16 cellular contexts compared by ENCODE assay signal in genomic region chr15:67100124-67100791, GRCh38. TPM values are rescaled to one million over a fixed set of nuclear protein-coding genes. Genes with fewer than 3 reads are reported as not detected.
DNase-seq lines count a peak whose midpoint lies in the region; ATAC-seq and TF ChIP-seq lines count a peak whose summit lies in the region.
"Had no signal": no experiment of that assay in that cellular context is flagged by ENCODE, and none has a peak within 500 bp of the region (broad histone marks: within the 10 kb centered on the region; RNA-seq: fewer than 3 reads in every experiment).

No MANE protein-coding gene starts in this region.

- peaks cover 7% of the 10 kb centered on the region for H3F3A ChIP-seq in PC-3 (ENCODE audit: low read length, unreplicated experiment)

- peaks cover 10% of the 10 kb centered on the region for H3K4me1 Mint-ChIP-seq in activated naive CD4-positive, alpha-beta T cell treated with anti-CD3 and anti-CD28 coated beads, Interleukin-2, amount 50 U/mL, for 24 hours

- H3K36me3 Mint-ChIP-seq in activated naive CD4-positive, alpha-beta T cell treated with anti-CD3 and anti-CD28 coated beads, Interleukin-2, amount 50 U/mL, for 24 hours, result peaks cover 5% of the 10 kb centered on the region
- H3K36me3 Mint-ChIP-seq in activated naive CD4-positive, alpha-beta T cell treated with anti-CD3 and anti-CD28 coated beads, Interleukin-2, amount 50 U/mL, for 72 hours, result peaks cover 5 to 33% of the 10 kb centered on the region in 2 donors

- H3K4me3 ChIP-seq in PC-3 (ENCODE audit: low read length) (no peak overlapping the region), stomach (no peak overlapping the region)
- peak overlapping the region; percentile 35 for H3K4me3 ChIP-seq in effector memory CD4-positive, alpha-beta T cell (ENCODE audit: insufficient read depth, low read depth, low read length, poor library complexity, severe bottlenecking)
- H3K4me3 ChIP-seq: colonic mucosa, thoracic aorta had no signal

- CTCF ChIA-PET in PC-3 (lab: Charles Lee), result no interaction called here

- H3K4me1 ChIP-seq in PC-3 (ENCODE audit: insufficient read depth, low read length) (peaks cover 62% of the 10 kb centered on the region), stomach (peaks cover 57 to 89% (median 79%) of the 10 kb centered on the region in 4 donors)
- H3K4me1 ChIP-seq in effector memory CD4-positive, alpha-beta T cell (ENCODE audit: control insufficient read depth, insufficient read depth, low read length, poor library complexity, severe bottlenecking), result peaks cover 87% of the 10 kb centered on the region

- H2AFZ ChIP-seq in PC-3 (ENCODE audit: low read length), result no peak overlapping the region

- H3K27me3 Mint-ChIP-seq in activated naive CD4-positive, alpha-beta T cell treated with anti-CD3 and anti-CD28 coated beads, Interleukin-2, amount 50 U/mL, for 24 hours, result no peaks in the 10 kb centered on the region

- no peaks in the 10 kb centered on the region for H3K9me2 ChIP-seq in PC-3 (replicated peaks; ENCODE audit: low read length)

- WGBS in stomach, 5 donors, result 67 to 79% (median 75%) methylated on average over 5 of the region's 5 CpGs

- H3K9me3 Mint-ChIP-seq in activated naive CD4-positive, alpha-beta T cell treated with anti-CD3 and anti-CD28 coated beads, Interleukin-2, amount 50 U/mL, for 24 hours, result no peaks in the 10 kb centered on the region
- peaks cover 0 to 5% of the 10 kb centered on the region in 2 donors for H3K9me3 Mint-ChIP-seq in activated naive CD4-positive, alpha-beta T cell treated with anti-CD3 and anti-CD28 coated beads, Interleukin-2, amount 50 U/mL, for 72 hours

- peaks cover 98% of the 10 kb centered on the region for H3K79me2 ChIP-seq in PC-3 (ENCODE audit: low read length)

- no peak for TF ChIP-seq POLR2A in stomach (IDR thresholded peaks at IDR 0.05)

- no peaks in the 10 kb centered on the region for H3K9me3 ChIP-seq in PC-3 (ENCODE audit: low read length)
- H3K9me3 ChIP-seq in effector memory CD4-positive, alpha-beta T cell (ENCODE audit: control insufficient read depth, low read length), result no peaks in the 10 kb centered on the region
- H3K9me3 ChIP-seq in stomach, result no peaks in the 10 kb centered on the region
- H3K9me3 ChIP-seq: colonic mucosa, thoracic aorta had no signal

- H3K27ac Mint-ChIP-seq in activated naive CD4-positive, alpha-beta T cell treated with anti-CD3 and anti-CD28 coated beads, Interleukin-2, amount 50 U/mL, for 24 hours, result peak overlapping the region; percentile 88
- peak overlapping the region in 1 of 2 donors; percentile 89 for H3K27ac Mint-ChIP-seq in activated naive CD4-positive, alpha-beta T cell treated with anti-CD3 and anti-CD28 coated beads, Interleukin-2, amount 50 U/mL, for 72 hours

- no peak overlapping the region for H3K9ac ChIP-seq in PC-3 (ENCODE audit: low read length)

- H3K4me3 Mint-ChIP-seq in activated naive CD4-positive, alpha-beta T cell treated with anti-CD3 and anti-CD28 coated beads, Interleukin-2, amount 50 U/mL, for 24 hours, result peak overlapping the region; percentile 52

- BruUV-seq in PC-3 (replicated peaks; lab: Mats Ljungman, UMichigan), result no TSS peak

- H3K27ac ChIP-seq in PC-3 (ENCODE audit: low read length), result peak overlapping the region; percentile 99; the same call in 1 of the 2 replicates
- peak overlapping the region; percentile 74 for H3K27ac ChIP-seq in effector memory CD4-positive, alpha-beta T cell (ENCODE audit: insufficient read depth, low read length, poor library complexity, severe bottlenecking)
- H3K27ac ChIP-seq in stomach, result peak overlapping the region in 3 of 5 donors; percentile 36 to 88 (median 54)
- H3K27ac ChIP-seq: colonic mucosa, thoracic aorta had no signal

- POLR2A ChIA-PET in PC-3 (lab: Charles Lee; ENCODE audit: unreplicated experiment), result interaction anchor here (0.6 kb wide), 1 partner anchor 169 kb away, joined by 3 read pairs; no protein-coding TSS in a partner anchor

- no peak overlapping the region for H3K4me2 ChIP-seq in PC-3 (ENCODE audit: low read length)

- 0 out of 2 replicates have a peak, but pooled peaks cover 6% of the 10 kb centered on the region for H4K20me1 ChIP-seq in PC-3 (ENCODE audit: low read length)

- no peak for TF ChIP-seq EP300 in stomach (IDR thresholded peaks at IDR 0.05)

- intact Hi-C loops in PC-3 (cut with micrococcal nuclease), result no loop called here
- intact Hi-C loops in stomach (cut with DNase I; ENCODE audit: low total_unique reads), result no loop called here

- H3K36me3 ChIP-seq in PC-3 (ENCODE audit: low read depth, low read length), result peaks cover 57% of the 10 kb centered on the region
- H3K36me3 ChIP-seq in effector memory CD4-positive, alpha-beta T cell (ENCODE audit: control insufficient read depth, insufficient read depth, low read length), result no peaks in the 10 kb centered on the region
- H3K36me3 ChIP-seq in stomach, result peaks cover 0 to 7% (median under 1%) of the 10 kb centered on the region in 4 donors
- H3K36me3 ChIP-seq: colonic mucosa, thoracic aorta had no signal

- H3K27me3 ChIP-seq in PC-3 (ENCODE audit: low read length) (no peaks in the 10 kb centered on the region), stomach (no peaks in the 10 kb centered on the region)
- H3K27me3 ChIP-seq in effector memory CD4-positive, alpha-beta T cell (replicated peaks; ENCODE audit: control insufficient read depth, insufficient read depth, low read length, poor library complexity, severe bottlenecking), result no peaks in the 10 kb centered on the region
- H3K27me3 ChIP-seq: colonic mucosa had no signal

- no peak for ATAC-seq in activated naive CD4-positive, alpha-beta T cell treated with anti-CD3 and anti-CD28 coated beads, Interleukin-2, amount 50 U/mL, for 72 hours
- no peak for ATAC-seq in PC-3
- no peak for ATAC-seq in HG02759 (IDR thresholded peaks at IDR 0.05; ENCODE audit: unreplicated experiment)
- ATAC-seq: left lobe of liver had no signal

- TF ChIP-seq CTCF in PC-3 (conservative IDR thresholded peaks at IDR 0.05; ENCODE audit: low read depth, low read length), result no peak
- TF ChIP-seq CTCF in stomach (IDR thresholded peaks at IDR 0.05), result no peak

- DNase-seq in activated naive CD4-positive, alpha-beta T cell treated with anti-CD3 and anti-CD28 coated beads, Interleukin-2, amount 50 U/mL, for 72 hours (ENCODE audit: low spot score in 2 of 2), result no peak
- DNase-seq in PC-3 (no peak), stomach (no peak), dermis blood vessel endothelial cell (no peak), NCI-H82 (lab: John Stamatoyannopoulos, UW) (no peak)
- no peak for DNase-seq in effector memory CD4-positive, alpha-beta T cell
- DNase-seq: activated CD8-positive, alpha-beta memory T cell treated with anti-CD3 and anti-CD28 coated beads, Interleukin-2, amount 50 U/mL, for 48 hours; colonic mucosa; DMS79 treated with DMSO at 0.1 percent for 48 hours; NCI-H1930; NCI-H748 treated with DMSO at 0.1 percent for 48 hours; Right ventricle myocardium superior had no signal

RNA-seq across cellular contexts. Expression of gene SMAD3, which starts 34.9 kb away (rescaled TPM):
- 10 to 100 TPM; 15.4 to 75.9 TPM for total RNA-seq in activated naive CD4-positive, alpha-beta T cell treated with anti-CD3 and anti-CD28 coated beads, Interleukin-2, amount 50 U/mL, for 72 hours
- total RNA-seq in PC-3 (2014; rRNA removed) (75.6 and 86.4 TPM in 2 replicates), stomach (100 to 1,000 TPM in 1 of 5 donors, 10 to 100 TPM in 4; 22.8 to 103 (median 48.1) TPM), dermis blood vessel endothelial cell (16.5 and 29.9 TPM in 2 replicates)
- 10 to 100 TPM in 2 of 3 donors, 1 to 10 TPM in 1; 6.8 to 18.2 (median 10.7) TPM for polyA plus RNA-seq in stomach
